ENCODE assay signal across 10 cellular contexts in genomic region chr3:129481783-129482332, GRCh38. TPM values are rescaled to one million over a fixed set of nuclear protein-coding genes. Genes with fewer than 3 reads are reported as not detected.
DNase-seq lines count a peak whose midpoint lies in the region; ATAC-seq and TF ChIP-seq lines count a peak whose summit lies in the region.
"Had no signal": no experiment of that assay in that cellular context is flagged by ENCODE, and none has a peak within 500 bp of the region (broad histone marks: within the 10 kb centered on the region; RNA-seq: fewer than 3 reads in every experiment).

No MANE protein-coding gene starts in this region.

- peak overlapping the region; percentile 11 for H3K4me3 Mint-ChIP-seq in CD4-positive, alpha-beta T cell

- no peak for TF ChIP-seq CTCF in CD4-positive, alpha-beta T cell (IDR thresholded peaks at IDR 0.05)
- TF ChIP-seq CTCF in esophagus squamous epithelium (IDR thresholded peaks at IDR 0.05) (no peak), gastrocnemius medialis (IDR thresholded peaks at IDR 0.05 in 4 of 5, conservative IDR thresholded peaks at IDR 0.05 in 1 of 5) (no peak)

- H3K36me3 ChIP-seq in esophagus squamous epithelium: peaks cover 0 to 58% (median 5%) of the 10 kb centered on the region in 3 donors
- H3K36me3 ChIP-seq in gastrocnemius medialis: peaks cover 0 to 23% of the 10 kb centered on the region in 2 donors

- H3K27me3 ChIP-seq in CD4-positive, alpha-beta T cell (ENCODE audit: control insufficient read depth, insufficient read depth, low read length): no peaks in the 10 kb centered on the region
- H3K27me3 ChIP-seq in esophagus squamous epithelium: no peaks in the 10 kb centered on the region
- H3K27me3 ChIP-seq in gastrocnemius medialis: no peaks in the 10 kb centered on the region
- H3K27me3 ChIP-seq: BLaER1 treated with 17β-estradiol and CSF1 and Interleukin-3, amounts not matched to agents 10 nM and 100 nM had no signal

- intact Hi-C loops in CD4-positive, alpha-beta T cell (cut with DNase I, micrococcal nuclease): loop anchor here (1.0 to 5.0 kb wide), 2 partner anchors 40 to 42 kb away; partner anchors contain the start of gene IFT122 (in 2 of the 2)
- intact Hi-C loops in esophagus squamous epithelium (cut with DNase I): loop anchor here (10.0 kb wide), 1 partner anchor 123 kb away; the partner anchor contains the start of gene PLXND1
- intact Hi-C loops in gastrocnemius medialis (cut with DNase I; ENCODE audit: low total_unique reads): no loop called here

- no peak for TF ChIP-seq POLR2A in esophagus squamous epithelium (IDR thresholded peaks at IDR 0.05)
- no peak for TF ChIP-seq POLR2A in gastrocnemius medialis (IDR thresholded peaks at IDR 0.05)

- no peaks in the 10 kb centered on the region for H3K9me3 Mint-ChIP-seq in CD4-positive, alpha-beta T cell

- POLR2A ChIA-PET in CD4-positive, alpha-beta T cell (lab: Charles Lee): interaction anchor here (3.4 kb wide), 1 partner anchor 41 kb away, joined by 18 read pairs; the partner anchor contains the start of genes IFT122 and MBD4

- DNase-seq in CD4-positive, alpha-beta T cell: peak; percentile 40 to 84 (median 50)
- DNase-seq in activated T-cell treated with anti-CD3 and anti-CD28 coated beads for 1 hour (ENCODE audit: low read depth) (peak; percentile 9), esophagus squamous epithelium (lab: John Stamatoyannopoulos, UW) (no peak), gastrocnemius medialis (peak in 1 of 2 donors; percentile 45), NCI-H1105 treated with DMSO at 0.1 percent for 48 hours (lab: John Stamatoyannopoulos, UW) (no peak), NCI-H2171 treated with DMSO at 0.1 percent for 48 hours (lab: John Stamatoyannopoulos, UW) (no peak)

- H3K4me1 ChIP-seq in esophagus squamous epithelium: peaks cover 8 to 56% (median 37%) of the 10 kb centered on the region in 3 donors
- peaks cover 15 to 18% of the 10 kb centered on the region in 2 donors for H3K4me1 ChIP-seq in gastrocnemius medialis

- peak overlapping the region; percentile 60 for H3K27ac ChIP-seq in CD4-positive, alpha-beta T cell (ENCODE audit: low read depth, low read length)
- H3K27ac ChIP-seq in esophagus squamous epithelium: peak overlapping the region; percentile 71 to 84 (median 81)
- peak overlapping the region in 3 of 4 donors; percentile 10 to 38 (median 24) for H3K27ac ChIP-seq in gastrocnemius medialis

- no peaks in the 10 kb centered on the region for H3K9me3 ChIP-seq in CD4-positive, alpha-beta T cell (ENCODE audit: control insufficient read depth, low read length)
- H3K9me3 ChIP-seq in esophagus squamous epithelium: no peaks in the 10 kb centered on the region
- H3K9me3 ChIP-seq in gastrocnemius medialis: no peaks in the 10 kb centered on the region
- H3K9me3 ChIP-seq: BLaER1 treated with 17β-estradiol and CSF1 and Interleukin-3, amounts not matched to agents 10 nM and 100 nM had no signal

- 4 to 27% methylated on average over 4 to 8 of the region's 12 CpGs for WGBS in esophagus squamous epithelium, 2 donors

- ATAC-seq in CD4-positive, alpha-beta T cell (ENCODE audit: poor library complexity): peak; percentile 98
- ATAC-seq in gastrocnemius medialis (no peak), GM18873 (IDR thresholded peaks at IDR 0.05; ENCODE audit: low FRiP score, unreplicated experiment) (no peak), GM18517 (IDR thresholded peaks at IDR 0.05; ENCODE audit: unreplicated experiment) (no peak)

- H3K36me3 Mint-ChIP-seq in CD4-positive, alpha-beta T cell (ENCODE audit: low read depth): peaks cover 51% of the 10 kb centered on the region

- H3K4me3 ChIP-seq in esophagus squamous epithelium: no peak overlapping the region
- no peak overlapping the region for H3K4me3 ChIP-seq in gastrocnemius medialis
- H3K4me3 ChIP-seq: BLaER1 treated with 17β-estradiol and CSF1 and Interleukin-3, amounts not matched to agents 10 nM and 100 nM had no signal

- CTCF ChIA-PET in CD4-positive, alpha-beta T cell (lab: Charles Lee): no interaction called here

- no peaks in the 10 kb centered on the region for H3K27me3 Mint-ChIP-seq in CD4-positive, alpha-beta T cell

- peak overlapping the region; percentile 86 for H3K27ac Mint-ChIP-seq in CD4-positive, alpha-beta T cell

- in situ Hi-C loops in gastrocnemius medialis (cut with MboI; ENCODE audit: low sequenced_read_pairs in 4 of 4): loop anchor here in 3 of 4 donors (25.0 kb wide), 2 partner anchors 355 to 455 kb away; no protein-coding TSS in a partner anchor

- H3K4me1 Mint-ChIP-seq in CD4-positive, alpha-beta T cell (ENCODE audit: low read depth): peaks cover 22% of the 10 kb centered on the region

RNA-seq across cellular contexts. Expression of gene IFT122, which starts 41.8 kb away (rescaled TPM):
- total RNA-seq in CD4-positive, alpha-beta T cell: 10 to 100 TPM; 22.7 to 26.7 TPM
- total RNA-seq in esophagus squamous epithelium: 10 to 100 TPM in 2 of 4 donors, 1 to 10 TPM in 2; 6.0 to 26.5 (median 11.5) TPM
- total RNA-seq in gastrocnemius medialis: 10 to 100 TPM in 1 of 4 donors, 1 to 10 TPM in 3; 4.6 to 16.4 (median 5.9) TPM

RNA-seq across cellular contexts. Expression of gene MBD4, which starts 42.1 kb away (rescaled TPM):
- 10 to 100 TPM; 62.0 to 63.9 TPM for total RNA-seq in CD4-positive, alpha-beta T cell
- 10 to 100 TPM; 10.9 to 21.5 (median 17.6) TPM for total RNA-seq in esophagus squamous epithelium
- total RNA-seq in gastrocnemius medialis: 10 to 100 TPM; 15.4 to 18.1 (median 16.4) TPM

RNA-seq across cellular contexts. Expression of gene RHO, which starts 46.6 kb away (rescaled TPM):
- not detected for total RNA-seq in CD4-positive, alpha-beta T cell
- total RNA-seq in esophagus squamous epithelium (not detected), gastrocnemius medialis (not detected)
- total RNA-seq: OCI-LY7 had no signal

RNA-seq across cellular contexts. Expression of gene EFCAB12, which starts 53.4 kb away (rescaled TPM):
- 1 to 10 TPM; 3.2 to 3.4 TPM for total RNA-seq in CD4-positive, alpha-beta T cell
- total RNA-seq in esophagus squamous epithelium (under 1 TPM in 1 of 4 donors, not detected in 3; under 0.01 TPM), gastrocnemius medialis (not detected)

Comparison
In these comparisons a context has a peak if more than half of its experiments do, and no peak if none do; other contexts are left out.
1. DNase-seq: peak in CD4-positive, alpha-beta T cell (10 of 10) and activated T-cell treated with anti-CD3 and anti-CD28 coated beads for 1 hour (single experiment); none in esophagus squamous epithelium (single experiment), NCI-H1105 treated with DMSO at 0.1 percent for 48 hours (single experiment) and NCI-H2171 treated with DMSO at 0.1 percent for 48 hours (single experiment).
2. H3K27ac ChIP-seq: peak in every context shown above with its lines; median percentile 81 in esophagus squamous epithelium; 60 in CD4-positive, alpha-beta T cell; 24 in gastrocnemius medialis.